1 cellular context compared by ENCODE assay signal in the genomic region with DNA sequence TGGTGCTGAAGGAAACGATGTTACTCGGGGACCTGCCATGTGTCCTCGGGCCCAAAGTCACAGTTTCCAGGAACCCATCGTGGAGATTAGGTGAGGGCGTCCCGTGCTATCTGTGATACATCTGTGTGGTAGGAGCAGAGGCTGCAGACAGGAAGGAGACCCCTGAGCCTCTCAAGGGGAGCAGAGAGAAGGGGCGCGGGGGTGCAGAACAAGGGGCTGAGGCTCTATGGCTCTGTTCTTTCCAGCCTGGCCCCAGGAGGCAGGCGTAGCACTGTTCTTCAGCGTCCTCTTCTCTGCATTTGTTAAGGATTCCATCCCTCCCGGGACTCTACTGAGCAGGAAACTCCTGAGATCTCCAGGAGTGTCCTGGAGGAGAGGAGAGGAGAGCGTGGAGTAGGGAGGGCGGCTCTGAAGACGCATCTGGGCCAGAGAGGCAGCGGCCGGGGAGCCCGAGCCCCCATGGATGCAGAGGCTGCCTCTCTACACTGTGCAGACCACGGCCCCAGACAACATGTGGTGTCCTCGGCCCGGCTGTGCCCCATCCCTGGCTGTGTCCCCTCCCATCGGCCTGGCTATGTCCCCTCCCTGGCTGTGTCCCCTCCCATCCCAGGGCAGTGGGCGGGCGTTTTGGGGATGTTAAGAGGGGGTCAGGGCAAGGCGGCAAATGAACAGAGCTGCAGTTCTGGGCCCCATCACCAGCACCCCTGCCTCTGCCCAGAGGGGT.
TF ChIP-seq lines count a peak whose summit lies in the region.

No MANE protein-coding gene starts in this region.

TF ChIP-seq in H1, 55 proteins besides CTCF, POLR2A, EP300 and RAD21 (continued from another document):
- TF ChIP-seq, protein P1, sequence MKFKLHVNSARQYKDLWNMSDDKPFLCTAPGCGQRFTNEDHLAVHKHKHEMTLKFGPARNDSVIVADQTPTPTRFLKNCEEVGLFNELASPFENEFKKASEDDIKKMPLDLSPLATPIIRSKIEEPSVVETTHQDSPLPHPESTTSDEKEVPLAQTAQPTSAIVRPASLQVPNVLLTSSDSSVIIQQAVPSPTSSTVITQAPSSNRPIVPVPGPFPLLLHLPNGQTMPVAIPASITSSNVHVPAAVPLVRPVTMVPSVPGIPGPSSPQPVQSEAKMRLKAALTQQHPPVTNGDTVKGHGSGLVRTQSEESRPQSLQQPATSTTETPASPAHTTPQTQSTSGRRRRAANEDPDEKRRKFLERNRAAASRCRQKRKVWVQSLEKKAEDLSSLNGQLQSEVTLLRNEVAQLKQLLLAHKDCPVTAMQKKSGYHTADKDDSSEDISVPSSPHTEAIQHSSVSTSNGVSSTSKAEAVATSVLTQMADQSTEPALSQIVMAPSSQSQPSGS (IDR thresholded peaks at IDR 0.05; ENCODE audit: low read length): no peak
- no peak for TF ChIP-seq RXRA (IDR thresholded peaks at IDR 0.05; ENCODE audit: insufficient read depth, low read depth, low read length)
- no peak for TF ChIP-seq POU5F1 (IDR thresholded peaks at IDR 0.05; ENCODE audit: low read depth, low read length)
TF ChIP-seq in H1: peak in this region for 0.
